In genomic region chr11:104905271-104905670, GRCh38 we compare ENCODE assay signal across 1 cellular context.
TF ChIP-seq lines count a peak whose summit lies in the region.

No MANE protein-coding gene starts in this region.

TF ChIP-seq in HCT116, 20 proteins besides CTCF, POLR2A, EP300 and RAD21 (continued from another document):
- TF ChIP-seq REST (IDR thresholded peaks at IDR 0.05; ENCODE audit: low read depth) (no peak), TCF7L2 (IDR thresholded peaks at IDR 0.05; ENCODE audit: borderline replicate concordance, extremely low read depth, insufficient read depth, insufficient read length) (no peak), SIN3A (IDR thresholded peaks at IDR 0.05; ENCODE audit: low read depth) (no peak), POLR2AphosphoS5 (IDR thresholded peaks at IDR 0.05; ENCODE audit: low read depth, low read length) (no peak), SP1 (IDR thresholded peaks at IDR 0.05; ENCODE audit: low read depth) (no peak), ELF1 (IDR thresholded peaks at IDR 0.05; ENCODE audit: borderline replicate concordance, low read depth) (no peak), EZH2phosphoT487 (IDR thresholded peaks at IDR 0.05; ENCODE audit: borderline replicate concordance) (no peak), JUND (IDR thresholded peaks at IDR 0.05) (no peak), EGR1 (IDR thresholded peaks at IDR 0.05; ENCODE audit: low read depth) (no peak), CEBPB (IDR thresholded peaks at IDR 0.05; ENCODE audit: low read depth) (no peak), FOSL1 (IDR thresholded peaks at IDR 0.05; ENCODE audit: low read depth) (no peak), ZBTB33 (IDR thresholded peaks at IDR 0.05; ENCODE audit: extremely low read depth, insufficient replicate concordance, low read length) (no peak), ATF3 (IDR thresholded peaks at IDR 0.05) (no peak), ZNF274 (IDR thresholded peaks at IDR 0.05; ENCODE audit: low read depth, low read length) (no peak), EZH2 (IDR thresholded peaks at IDR 0.05) (no peak), ZFX (IDR thresholded peaks at IDR 0.05) (no peak), SRF (IDR thresholded peaks at IDR 0.05; ENCODE audit: low read depth) (no peak), MAX (IDR thresholded peaks at IDR 0.05) (no peak)
TF ChIP-seq in HCT116: peak in this region for 0.
